Comparison of ENCODE assay signal across 8 cellular contexts in the genomic region with DNA sequence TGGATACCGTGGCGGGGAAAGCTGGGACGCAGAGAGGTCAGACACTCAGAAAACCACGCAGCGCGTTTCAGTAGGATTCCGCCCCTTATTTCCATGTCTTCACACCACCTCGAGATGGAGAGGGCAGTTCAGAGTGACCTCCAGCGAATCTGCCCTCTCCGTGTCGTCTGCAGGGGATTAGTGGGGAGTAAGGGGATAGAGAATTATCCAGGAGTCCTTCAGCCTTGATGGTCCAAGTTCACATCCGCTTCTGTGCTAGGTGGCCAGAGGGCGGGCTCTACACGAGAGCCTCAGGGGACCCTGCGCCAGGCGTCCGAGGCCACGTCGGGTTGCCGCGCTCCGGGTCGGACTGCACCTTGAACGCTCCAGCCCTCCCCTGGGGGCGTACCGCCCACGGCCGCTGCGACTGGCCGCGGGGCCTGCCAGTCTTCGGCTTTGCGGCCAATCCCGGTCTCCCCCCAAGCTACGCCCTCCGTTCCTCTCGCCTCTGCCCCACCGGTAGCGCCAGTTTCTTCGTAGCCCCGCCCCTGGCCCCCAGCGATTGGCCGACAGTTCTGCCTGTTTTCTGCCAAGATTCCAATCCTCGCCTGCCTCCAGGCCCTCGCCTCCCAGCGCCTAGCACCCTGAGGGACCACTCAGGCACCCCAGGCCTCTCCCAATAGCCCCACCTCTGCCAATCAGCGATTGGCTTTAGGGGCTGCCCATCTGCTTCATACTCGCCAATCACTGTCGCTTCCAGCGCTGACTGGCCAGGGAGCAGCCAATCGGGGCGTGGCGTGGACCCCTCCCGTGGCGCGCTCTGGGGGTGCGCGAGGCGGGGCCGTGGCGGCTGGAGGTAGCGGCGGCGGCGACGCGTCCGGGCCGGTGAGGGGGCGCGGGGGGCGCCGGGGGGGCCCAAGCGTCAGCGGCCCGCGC. TPM values are rescaled to one million over a fixed set of nuclear protein-coding genes. Genes with fewer than 3 reads are reported as not detected.
DNase-seq lines count a peak whose midpoint lies in the region; ATAC-seq and TF ChIP-seq lines count a peak whose summit lies in the region.

A gene with protein sequence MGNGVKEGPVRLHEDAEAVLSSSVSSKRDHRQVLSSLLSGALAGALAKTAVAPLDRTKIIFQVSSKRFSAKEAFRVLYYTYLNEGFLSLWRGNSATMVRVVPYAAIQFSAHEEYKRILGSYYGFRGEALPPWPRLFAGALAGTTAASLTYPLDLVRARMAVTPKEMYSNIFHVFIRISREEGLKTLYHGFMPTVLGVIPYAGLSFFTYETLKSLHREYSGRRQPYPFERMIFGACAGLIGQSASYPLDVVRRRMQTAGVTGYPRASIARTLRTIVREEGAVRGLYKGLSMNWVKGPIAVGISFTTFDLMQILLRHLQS (plus strand): TSS at position 812 of the 915 bp plus-strand sequence. CDS start 32,131 bp downstream, outside the sequence.

- no peaks in the 10 kb centered on the region for H3K27me3 ChIP-seq in left lung

- peaks cover 36% of the 10 kb centered on the region for H3K36me3 Mint-ChIP-seq in dendritic cell treated with granulocyte-macrophage colony-stimulating factor and Interleukin-4, amounts not matched to agents 40 ng/mL and 50 ng/mL, for 4 days (ENCODE audit: low read depth)

- peak within 1 kb of the TSS; percentile 38 for H3K27ac Mint-ChIP-seq in dendritic cell treated with granulocyte-macrophage colony-stimulating factor and Interleukin-4, amounts not matched to agents 40 ng/mL and 50 ng/mL, for 4 days

- peak; percentile 96 for ATAC-seq in GM19395 (IDR thresholded peaks at IDR 0.05; ENCODE audit: unreplicated experiment)
- peak; percentile 88 for ATAC-seq in HG03565 (IDR thresholded peaks at IDR 0.05; ENCODE audit: unreplicated experiment)
- ATAC-seq in left lung: peak; percentile 94

- peak within 1 kb of the TSS; percentile 47 to 65 for H3K4me3 ChIP-seq in left lung

- H3K4me1 ChIP-seq in left lung: peaks cover 12 to 32% of the 10 kb centered on the region in 2 donors

- peak within 1 kb of the TSS; percentile 50 to 63 for H3K27ac ChIP-seq in left lung

- peak; percentile 90 to 100 (median 98) for DNase-seq in C1 segment of cervical spinal cord (lab: John Stamatoyannopoulos, UW)
- DNase-seq in NCI-H774 (lab: John Stamatoyannopoulos, UW): peak; percentile 99
- peak; percentile 98 to 99 for DNase-seq in activated CD4-positive, alpha-beta T cell treated with anti-CD3 and anti-CD28 coated beads, Interleukin-2, amount 50 U/mL, for 4 hours
- DNase-seq in left lung: peak; percentile 98 to 100
- peak; percentile 95 to 98 for DNase-seq in stimulated activated CD4-positive, alpha-beta T cell treated with anti-CD3 and anti-CD28 coated beads, Interleukin-2, amount 100 ng/mL, for 48 hours

- peaks cover 0 to 14% of the 10 kb centered on the region in 2 donors for H3K36me3 ChIP-seq in left lung

- no peaks in the 10 kb centered on the region for H3K9me3 Mint-ChIP-seq in dendritic cell treated with granulocyte-macrophage colony-stimulating factor and Interleukin-4, amounts not matched to agents 40 ng/mL and 50 ng/mL, for 4 days

- TF ChIP-seq CTCF in left lung (IDR thresholded peaks at IDR 0.05): peak in 1 of 2 donors; percentile 12

- H3K9me3 ChIP-seq in left lung: no peaks in the 10 kb centered on the region

- H3K4me1 Mint-ChIP-seq in dendritic cell treated with granulocyte-macrophage colony-stimulating factor and Interleukin-4, amounts not matched to agents 40 ng/mL and 50 ng/mL, for 4 days (ENCODE audit: low read depth): peaks cover 22% of the 10 kb centered on the region

- H3K27me3 Mint-ChIP-seq in dendritic cell treated with granulocyte-macrophage colony-stimulating factor and Interleukin-4, amounts not matched to agents 40 ng/mL and 50 ng/mL, for 4 days: peaks cover 6% of the 10 kb centered on the region

- intact Hi-C loops in dendritic cell treated with granulocyte-macrophage colony-stimulating factor and Interleukin-4, amounts not matched to agents 40 ng/mL and 50 ng/mL, for 4 days (cut with micrococcal nuclease): loop anchor here (1.0 to 2.0 kb wide), 2 partner anchors 30 to 75 kb away; a partner anchor contains a TSS
- intact Hi-C loops in left lung (cut with DNase I): no loop called here

- peak within 1 kb of the TSS; percentile 70 for H3K4me3 Mint-ChIP-seq in dendritic cell treated with granulocyte-macrophage colony-stimulating factor and Interleukin-4, amounts not matched to agents 40 ng/mL and 50 ng/mL, for 4 days

RNA-seq across cellular contexts. Expression of the gene that starts here (rescaled TPM):
- total RNA-seq in left lung: 10 to 100 TPM in 1 of 2 donors, 1 to 10 TPM in 1; 7.6 to 12.4 TPM

Comparison
In these comparisons a context has a peak if more than half of its experiments do, and no peak if none do; other contexts are left out.
1. Peak in every context shown above with its lines: DNase-seq, ATAC-seq, H3K4me3 ChIP-seq and H3K27ac ChIP-seq.